ENCODE assay signal across 1 cellular context in genomic region chr22:38135133-38135706, GRCh38.
TF ChIP-seq lines count a peak whose summit lies in the region.

No MANE protein-coding gene starts in this region.

TF ChIP-seq in HepG2, 621 proteins besides CTCF, POLR2A, EP300 and RAD21:
- TF ChIP-seq YEATS4 (CRISPR knock-in tag; IDR thresholded peaks at IDR 0.05; ENCODE audit: borderline replicate concordance) (no peak), PRDM10 (CRISPR knock-in tag; IDR thresholded peaks at IDR 0.05; ENCODE audit: low read depth) (no peak), HOMEZ (CRISPR knock-in tag; IDR thresholded peaks at IDR 0.05; ENCODE audit: low read depth) (no peak), ZNF652 (CRISPR knock-in tag; IDR thresholded peaks at IDR 0.05; ENCODE audit: borderline replicate concordance, low read depth) (no peak), RFX3 (CRISPR knock-in tag; IDR thresholded peaks at IDR 0.05) (no peak), ZNF276 (CRISPR knock-in tag; IDR thresholded peaks at IDR 0.05; ENCODE audit: low read depth) (no peak), CENPBD1 (CRISPR knock-in tag; IDR thresholded peaks at IDR 0.05; ENCODE audit: borderline replicate concordance, low read depth) (no peak), MXD4 (CRISPR knock-in tag; IDR thresholded peaks at IDR 0.05) (no peak), POLR2AphosphoS5 (IDR thresholded peaks at IDR 0.05; ENCODE audit: low read depth, low read length) (no peak), ZNF781 (CRISPR knock-in tag; IDR thresholded peaks at IDR 0.05; ENCODE audit: borderline replicate concordance, not compliant biosample characterization) (no peak), ZGPAT (CRISPR knock-in tag; IDR thresholded peaks at IDR 0.05) (no peak), RXRA (CRISPR knock-in tag; IDR thresholded peaks at IDR 0.05) (no peak), TERF1 (CRISPR knock-in tag; IDR thresholded peaks at IDR 0.05) (no peak), ZNF639 (CRISPR knock-in tag; conservative IDR thresholded peaks at IDR 0.05) (no peak), GMEB2 (CRISPR knock-in tag; IDR thresholded peaks at IDR 0.05; ENCODE audit: low read depth) (no peak), ZNF710 (CRISPR knock-in tag; IDR thresholded peaks at IDR 0.05; ENCODE audit: borderline replicate concordance) (no peak), PAWR (CRISPR knock-in tag; IDR thresholded peaks at IDR 0.05; ENCODE audit: borderline replicate concordance) (no peak), MED1 (CRISPR knock-in tag; IDR thresholded peaks at IDR 0.05) (no peak), RBM22 (optimal IDR thresholded peaks at IDR 0.05; ENCODE audit: low read length) (no peak)
